ENCODE assay signal across 9 cellular contexts in genomic region chr11:46099973-46100335, GRCh38. TPM values are rescaled to one million over a fixed set of nuclear protein-coding genes. Genes with fewer than 3 reads are reported as not detected.
DNase-seq lines count a peak whose midpoint lies in the region; ATAC-seq and TF ChIP-seq lines count a peak whose summit lies in the region.
"Had no signal": no experiment of that assay in that cellular context is flagged by ENCODE, and none has a peak within 500 bp of the region (broad histone marks: within the 10 kb centered on the region; RNA-seq: fewer than 3 reads in every experiment).

No MANE protein-coding gene starts in this region.

- H3K27ac ChIP-seq in DOHH2 (ENCODE audit: low read depth, low read length): no peak overlapping the region
- peak overlapping the region; percentile 0 for H3K27ac ChIP-seq in brain microvascular endothelial cell
- H3K27ac ChIP-seq: PC-9 had no signal

- no peak overlapping the region for H3K4me3 Mint-ChIP-seq in neural crest cell

- no peaks in the 10 kb centered on the region for H3F3A ChIP-seq in DOHH2 (ENCODE audit: control insufficient read depth, insufficient read depth)

- no peaks in the 10 kb centered on the region for H3K27me3 Mint-ChIP-seq in neural crest cell (ENCODE audit: low read depth)

- H3K27ac Mint-ChIP-seq in neural crest cell (ENCODE audit: unreplicated experiment): peak overlapping the region; percentile 89

- peaks cover 6% of the 10 kb centered on the region; the same call in 1 of the 2 replicates for H4K20me1 ChIP-seq in DOHH2 (ENCODE audit: control insufficient read depth, insufficient read depth, low read depth, low read length)

- no peaks in the 10 kb centered on the region for H3K9me3 ChIP-seq in DOHH2 (ENCODE audit: control insufficient read depth, insufficient read depth, low read length)
- no peaks in the 10 kb centered on the region for H3K9me3 ChIP-seq in HAP-1

- in situ Hi-C loops in brain microvascular endothelial cell (cut with HindIII; ENCODE audit: low pct_ligation_motif_present, low sequenced_read_pairs) (no loop called here), HAP-1 (cut with MboI; ENCODE audit: low sequenced_read_pairs) (no loop called here)

- no peaks in the 10 kb centered on the region for H3K9me2 ChIP-seq in DOHH2 (replicated peaks; ENCODE audit: control insufficient read depth, low read length)

- ATAC-seq in HG03460 (IDR thresholded peaks at IDR 0.05; ENCODE audit: unreplicated experiment) (peak; percentile 41), GM19035 (IDR thresholded peaks at IDR 0.05; ENCODE audit: unreplicated experiment) (no peak), GM21515 (IDR thresholded peaks at IDR 0.05; ENCODE audit: unreplicated experiment) (no peak)

- peaks cover 80% of the 10 kb centered on the region for H3K79me2 ChIP-seq in DOHH2 (ENCODE audit: control insufficient read depth, low read length)

- H3K9me3 Mint-ChIP-seq in neural crest cell: no peaks in the 10 kb centered on the region

- H3K4me1 Mint-ChIP-seq in neural crest cell: peaks cover 32% of the 10 kb centered on the region

- H3K4me2 ChIP-seq in DOHH2 (ENCODE audit: low read length): peak overlapping the region; percentile 12; the same call in 1 of the 2 replicates
- H3K4me2 ChIP-seq: PC-9 had no signal

- H3K4me3 ChIP-seq in DOHH2 (ENCODE audit: low read length) (no peak overlapping the region), brain microvascular endothelial cell (ENCODE audit: low read depth, low read length) (no peak overlapping the region), HAP-1 (no peak overlapping the region)
- H3K4me3 ChIP-seq: PC-9 had no signal

- H3K4me1 ChIP-seq in DOHH2 (ENCODE audit: control insufficient read depth, low read length): peaks cover 27% of the 10 kb centered on the region
- peaks cover 14% of the 10 kb centered on the region for H3K4me1 ChIP-seq in HAP-1

- TF ChIP-seq CTCF in DOHH2 (IDR thresholded peaks at IDR 0.05; ENCODE audit: low read depth, low read length, poor library complexity, severe bottlenecking) (no peak), brain microvascular endothelial cell (IDR thresholded peaks at IDR 0.05; ENCODE audit: low read depth, low read length, missing control alignments) (no peak), neural crest cell (conservative IDR thresholded peaks at IDR 0.05) (no peak)

- H3K27me3 ChIP-seq in DOHH2 (ENCODE audit: control insufficient read depth, low read length) (no peaks in the 10 kb centered on the region), brain microvascular endothelial cell (replicated peaks) (no peaks in the 10 kb centered on the region), HAP-1 (ENCODE audit: low read depth) (no peaks in the 10 kb centered on the region)

- DNase-seq in brain microvascular endothelial cell: no peak
- DNase-seq in neural crest cell (ENCODE audit: low read depth, low spot score): no peak
- DNase-seq in HAP-1 (ENCODE audit: low spot score in 2 of 2): no peak
- DNase-seq in Ammon's horn (ENCODE audit: low spot score): no peak
- DNase-seq: PC-9 had no signal

- no peaks in the 10 kb centered on the region for H3K36me3 Mint-ChIP-seq in neural crest cell (ENCODE audit: low read depth)

- H3K36me3 ChIP-seq in DOHH2 (ENCODE audit: control insufficient read depth, low read length) (no peaks in the 10 kb centered on the region), brain microvascular endothelial cell (replicated peaks) (no peaks in the 10 kb centered on the region), HAP-1 (replicated peaks) (no peaks in the 10 kb centered on the region)

RNA-seq across cellular contexts. Expression of gene PHF21A, which starts 21.3 kb away (rescaled TPM):
- 56.5 and 57.7 TPM in 2 replicates for total RNA-seq in neural crest cell
